29 cellular contexts compared by ENCODE assay signal in genomic region chr1:1364266-1364665, GRCh38. TPM values are rescaled to one million over a fixed set of nuclear protein-coding genes. Genes with fewer than 3 reads are reported as not detected.
DNase-seq lines count a peak whose midpoint lies in the region; ATAC-seq and TF ChIP-seq lines count a peak whose summit lies in the region.
"Had no signal": no experiment of that assay in that cellular context is flagged by ENCODE, and none has a peak within 500 bp of the region (broad histone marks: within the 10 kb centered on the region; RNA-seq: fewer than 3 reads in every experiment).

No MANE protein-coding gene starts in this region.

- peaks cover 8% of the 10 kb centered on the region; the same call in 1 of the 2 replicates for H3K4me1 ChIP-seq in GM23338 (ENCODE audit: insufficient read depth)
- peaks cover 21 to 24% of the 10 kb centered on the region in 2 donors for H3K4me1 ChIP-seq in breast epithelium
- no peaks in the 10 kb centered on the region for H3K4me1 ChIP-seq in mucosa of descending colon (ENCODE audit: low read depth)
- H3K4me1 ChIP-seq: adrenal gland, body of pancreas, right lobe of liver had no signal

- no peaks in the 10 kb centered on the region; the same call in 1 of the 3 replicates for H3K9me3 Mint-ChIP-seq in GM23338
- H3K9me3 Mint-ChIP-seq: CD8-positive, alpha-beta T cell; neural progenitor cell; stimulated activated effector memory CD8-positive, alpha-beta T cell treated with anti-CD3 and anti-CD28 coated beads, Interleukin-12 subunit alpha, Interleukin-12 subunit beta, amount 100 ng/mL, for 72 hours; T-cell had no signal

- H3K4me2 ChIP-seq in GM23338: no peak overlapping the region
- H3K4me2 ChIP-seq: KMS-11, neural progenitor cell had no signal

- H4K20me1 ChIP-seq in GM23338 (replicated peaks; ENCODE audit: insufficient read depth): no peaks in the 10 kb centered on the region

- H3K27ac ChIP-seq in GM23338 (ENCODE audit: low read depth): no peak overlapping the region
- peak overlapping the region; percentile 2 to 7 for H3K27ac ChIP-seq in breast epithelium
- H3K27ac ChIP-seq: adrenal gland, body of pancreas, KMS-11, neural progenitor cell, right lobe of liver, SJSA1, upper lobe of right lung had no signal

- H3K4me3 ChIP-seq in GM23338: no peak overlapping the region
- H3K4me3 ChIP-seq in breast epithelium: no peak overlapping the region
- H3K4me3 ChIP-seq in mucosa of descending colon: no peak overlapping the region
- H3K4me3 ChIP-seq: adrenal gland, body of pancreas, lung, neural progenitor cell, right lobe of liver, SJSA1, upper lobe of right lung had no signal

- intact Hi-C loops in breast epithelium (cut with DNase I; ENCODE audit: low total_unique reads): no loop called here
- intact Hi-C loops in mucosa of descending colon (cut with DNase I, micrococcal nuclease): no loop called here

- no peak for TF ChIP-seq POLR2A in breast epithelium (IDR thresholded peaks at IDR 0.05)

- H2AFZ ChIP-seq in GM23338: no peak overlapping the region
- H2AFZ ChIP-seq: neural progenitor cell had no signal

- H3F3A ChIP-seq in GM23338 (replicated peaks; ENCODE audit: low read depth): peaks cover 25% of the 10 kb centered on the region; the same call in 1 of the 2 replicates

- H3K9me3 ChIP-seq in breast epithelium (no peaks in the 10 kb centered on the region), mucosa of descending colon (no peaks in the 10 kb centered on the region)
- H3K9me3 ChIP-seq: adrenal gland, body of pancreas, right lobe of liver, upper lobe of right lung had no signal

- ATAC-seq in GM23338 (peak; percentile 14; the same call in 2 of the 3 replicates), mucosa of descending colon (peak; percentile 77), GM21825 (IDR thresholded peaks at IDR 0.05; ENCODE audit: unreplicated experiment) (no peak), GM19351 (IDR thresholded peaks at IDR 0.05; ENCODE audit: unreplicated experiment) (no peak)
- ATAC-seq: body of pancreas; CD8-positive, alpha-beta T cell; Panc1; right lobe of liver; stimulated activated effector memory CD8-positive, alpha-beta T cell treated with anti-CD3 and anti-CD28 coated beads, Interleukin-12 subunit alpha, Interleukin-12 subunit beta, amount 100 ng/mL, for 72 hours; T-cell; upper lobe of right lung had no signal

- H3K27me3 ChIP-seq in GM23338 (ENCODE audit: insufficient read depth): no peaks in the 10 kb centered on the region
- H3K27me3 ChIP-seq in breast epithelium: no peaks in the 10 kb centered on the region
- H3K27me3 ChIP-seq: adrenal gland, body of pancreas, right lobe of liver, SJSA1, upper lobe of right lung had no signal

- no peaks in the 10 kb centered on the region for H3K79me2 ChIP-seq in GM23338 (replicated peaks; ENCODE audit: insufficient read depth)

- no peaks in the 10 kb centered on the region for H3K9me2 ChIP-seq in GM23338 (ENCODE audit: insufficient read depth)

- DNase-seq in COLO668 (lab: John Stamatoyannopoulos, UW; ENCODE audit: unreplicated experiment) (peak; percentile 86), GM23338 (ENCODE audit: low spot score) (no peak), breast epithelium (ENCODE audit: low spot score in 2 of 2) (peak; percentile 75 to 92), mucosa of descending colon (peak in 2 of 3 donors; percentile 43 to 49), C1 segment of cervical spinal cord (lab: John Stamatoyannopoulos, UW) (no peak)
- DNase-seq: activated CD4-positive, alpha-beta T cell treated with anti-CD3 and anti-CD28 coated beads, Interleukin-2, amount 50 U/mL, for 4 hours; activated naive CD4-positive, alpha-beta T cell treated with Interleukin-2 at 50 U/mL for 16 hours; adrenal gland; body of pancreas; CD8-positive, alpha-beta T cell; cerebellar nuclear complex; DMS79; GF-D8; kidney; NCI-H1436; right lobe of liver; stimulated activated CD4-positive, alpha-beta T cell treated with anti-CD3 and anti-CD28 coated beads, Interleukin-12 subunit alpha, Interleukin-12 subunit beta, amount 100 ng/mL, for 4 hours; stimulated activated CD4-positive, alpha-beta T cell treated with anti-CD3 and anti-CD28 coated beads, Interleukin-4, amount 100 ng/mL, for 24 hours; T-cell; upper lobe of right lung had no signal

- no peak overlapping the region for H3K4me3 Mint-ChIP-seq in GM23338
- H3K4me3 Mint-ChIP-seq: CD8-positive, alpha-beta T cell; neural progenitor cell; stimulated activated effector memory CD8-positive, alpha-beta T cell treated with anti-CD3 and anti-CD28 coated beads, Interleukin-12 subunit alpha, Interleukin-12 subunit beta, amount 100 ng/mL, for 72 hours; T-cell had no signal

- H3K36me3 ChIP-seq in GM23338 (ENCODE audit: insufficient read depth) (no peaks in the 10 kb centered on the region), breast epithelium (no peaks in the 10 kb centered on the region), mucosa of descending colon (ENCODE audit: low read depth) (no peaks in the 10 kb centered on the region)
- H3K36me3 ChIP-seq: adrenal gland, neural progenitor cell, right lobe of liver, SJSA1, upper lobe of right lung had no signal

- peaks cover 14% of the 10 kb centered on the region for H3K27me3 Mint-ChIP-seq in GM23338 (ENCODE audit: insufficient read depth, low read depth, poor library complexity)

- no peak overlapping the region for H3K27ac Mint-ChIP-seq in GM23338
- H3K27ac Mint-ChIP-seq: CD8-positive, alpha-beta T cell; neural progenitor cell; stimulated activated effector memory CD8-positive, alpha-beta T cell treated with anti-CD3 and anti-CD28 coated beads, Interleukin-12 subunit alpha, Interleukin-12 subunit beta, amount 100 ng/mL, for 72 hours had no signal

- peaks cover 18% of the 10 kb centered on the region for H3K4me1 Mint-ChIP-seq in GM23338
- H3K4me1 Mint-ChIP-seq: stimulated activated effector memory CD8-positive, alpha-beta T cell treated with anti-CD3 and anti-CD28 coated beads, Interleukin-12 subunit alpha, Interleukin-12 subunit beta, amount 100 ng/mL, for 72 hours had no signal

- H3K36me3 Mint-ChIP-seq in GM23338 (ENCODE audit: low read depth): no peaks in the 10 kb centered on the region
- H3K36me3 Mint-ChIP-seq: CD8-positive, alpha-beta T cell; neural progenitor cell; stimulated activated effector memory CD8-positive, alpha-beta T cell treated with anti-CD3 and anti-CD28 coated beads, Interleukin-12 subunit alpha, Interleukin-12 subunit beta, amount 100 ng/mL, for 72 hours; T-cell had no signal

- TF ChIP-seq CTCF in GM23338 (conservative IDR thresholded peaks at IDR 0.05; ENCODE audit: low read depth in 2 of 2): no peak
- no peak for TF ChIP-seq CTCF in breast epithelium (IDR thresholded peaks at IDR 0.05)
- TF ChIP-seq CTCF in mucosa of descending colon (IDR thresholded peaks at IDR 0.05): no peak

TF ChIP-seq in GM23338, 12 proteins besides CTCF, POLR2A, EP300 and RAD21 (continues in another document):
- TF ChIP-seq EZH2 (IDR thresholded peaks at IDR 0.05; ENCODE audit: low read depth, unreplicated experiment): no peak
- no peak for TF ChIP-seq ETS1 (IDR thresholded peaks at IDR 0.05)
- no peak for TF ChIP-seq STAT1 (IDR thresholded peaks at IDR 0.05; ENCODE audit: unreplicated experiment)
- no peak for TF ChIP-seq JUNB (IDR thresholded peaks at IDR 0.05; ENCODE audit: unreplicated experiment)
- TF ChIP-seq CREB1 (CRISPR knock-in tag; IDR thresholded peaks at IDR 0.05; ENCODE audit: low read depth): no peak
- no peak for TF ChIP-seq ZNF114 (CRISPR knock-in tag; IDR thresholded peaks at IDR 0.05)

RNA-seq across cellular contexts. Expression of gene MXRA8, which starts 5.9 kb away (rescaled TPM):
- 11.7 and 17.2 TPM in 2 replicates for total RNA-seq in GM23338 (2014; rRNA removed; shearing (Covaris generic))
- 7.6 and 9.1 TPM in 2 replicates for polyA plus RNA-seq in GM23338 (2016; fragmentation: Nextera tagmentation; extraction: Ambion mirVana)
- total RNA-seq in breast epithelium: 100 to 1,000 TPM in 1 of 3 donors, 10 to 100 TPM in 2; 93.4 to 308 (median 99.8) TPM
- 10 to 100 TPM in 2 of 3 donors, 1 to 10 TPM in 1; 6.8 to 62.1 (median 20.8) TPM for total RNA-seq in mucosa of descending colon
- total RNA-seq: NCI-H460 had no signal

RNA-seq across cellular contexts. Expression of gene AURKAIP1, which starts 10.7 kb away (rescaled TPM):
- 156 and 167 TPM in 2 replicates for total RNA-seq in GM23338 (2014; rRNA removed; shearing (Covaris generic))
- polyA plus RNA-seq in GM23338 (2016; fragmentation: Nextera tagmentation; extraction: Ambion mirVana): 355 and 369 TPM in 2 replicates
- total RNA-seq in breast epithelium (100 to 1,000 TPM in 1 of 3 donors, 10 to 100 TPM in 2; 91.3 to 116 (median 99.6) TPM), mucosa of descending colon (100 to 1,000 TPM; 150 to 180 (median 177) TPM)

RNA-seq across cellular contexts. Expression of gene DVL1, which starts 15.0 kb away (rescaled TPM):
- total RNA-seq in GM23338 (2014; rRNA removed; shearing (Covaris generic)): 62.7 and 69.7 TPM in 2 replicates
- 13.5 and 15.4 TPM in 2 replicates for polyA plus RNA-seq in GM23338 (2016; fragmentation: Nextera tagmentation; extraction: Ambion mirVana)
- total RNA-seq in breast epithelium (10 to 100 TPM; 55.2 to 70.1 (median 55.2) TPM), mucosa of descending colon (10 to 100 TPM; 51.7 to 95.3 (median 73.1) TPM)

RNA-seq across cellular contexts. Expression of gene TAS1R3, which starts 33.2 kb away (rescaled TPM):
- 0.14 TPM in 1 of 2 replicates, not detected in the other for total RNA-seq in GM23338 (2014; rRNA removed; shearing (Covaris generic))
- polyA plus RNA-seq in GM23338 (2016; fragmentation: Nextera tagmentation; extraction: Ambion mirVana): 0.12 TPM in 1 of 2 replicates, not detected in the other
- total RNA-seq in breast epithelium: under 1 TPM in 2 of 3 donors, not detected in 1; 0.16 to 0.33 TPM
- 1 to 10 TPM in 1 of 3 donors, under 1 TPM in 2; 0.57 to 1.1 (median 0.96) TPM for total RNA-seq in mucosa of descending colon

RNA-seq across cellular contexts. Expression of gene CCNL2, which starts 34.9 kb away (rescaled TPM):
- total RNA-seq in GM23338 (2014; rRNA removed; shearing (Covaris generic)): 146 and 147 TPM in 2 replicates
- polyA plus RNA-seq in GM23338 (2016; fragmentation: Nextera tagmentation; extraction: Ambion mirVana): 99.4 and 115 TPM in 2 replicates
- total RNA-seq in breast epithelium: 100 to 1,000 TPM; 170 to 325 (median 285) TPM
- 100 to 1,000 TPM; 123 to 172 (median 151) TPM for total RNA-seq in mucosa of descending colon

Comparison
In these comparisons a context has a peak if more than half of its experiments do, and no peak if none do; other contexts are left out.
1. DNase-seq: peak in COLO668 (single experiment), breast epithelium (2 of 2) and mucosa of descending colon (2 of 3); none in GM23338 (single experiment) and C1 segment of cervical spinal cord (0 of 14).
2. ATAC-seq: peak in GM23338 (single experiment) and mucosa of descending colon (single experiment); none in GM21825 (single experiment) and GM19351 (single experiment).